ENCODE assay signal across 18 cellular contexts in genomic region chr2:218881744-218882462, GRCh38. TPM values are rescaled to one million over a fixed set of nuclear protein-coding genes. Genes with fewer than 3 reads are reported as not detected.
DNase-seq lines count a peak whose midpoint lies in the region; ATAC-seq, FAIRE-seq and TF ChIP-seq lines count a peak whose summit lies in the region.
"Had no signal": no experiment of that assay in that cellular context is flagged by ENCODE, and none has a peak within 500 bp of the region (broad histone marks: within the 10 kb centered on the region; RNA-seq: fewer than 3 reads in every experiment).

No MANE protein-coding gene starts in this region.

- intact Hi-C loops in head of caudate nucleus (cut with DNase I) = loop anchor here (10.0 kb wide), 1 partner anchor 273 kb away; no protein-coding TSS in a partner anchor

- TF ChIP-seq CTCF in astrocyte (IDR thresholded peaks at IDR 0.05; ENCODE audit: insufficient read depth, low read depth, low read length) = no peak

- H3K27ac Mint-ChIP-seq in IgD-negative memory B cell = peak overlapping the region; percentile 71 to 99 (median 78)
- peak overlapping the region; percentile 0 for H3K27ac Mint-ChIP-seq in astrocyte (ENCODE audit: unreplicated experiment)
- H3K27ac Mint-ChIP-seq in naive thymus-derived CD8-positive, alpha-beta T cell = peak overlapping the region in 7 of 10 donors; percentile 28 to 93 (median 76)

- no peak for ATAC-seq in naive thymus-derived CD8-positive, alpha-beta T cell
- ATAC-seq in GM21619 (IDR thresholded peaks at IDR 0.05; ENCODE audit: unreplicated experiment) = no peak

- H3K9me3 Mint-ChIP-seq in IgD-negative memory B cell (no peaks in the 10 kb centered on the region), astrocyte (ENCODE audit: unreplicated experiment) (peaks cover 3% of the 10 kb centered on the region)
- H3K9me3 Mint-ChIP-seq in naive thymus-derived CD8-positive, alpha-beta T cell = no peaks in the 10 kb centered on the region

- H3K4me2 ChIP-seq in astrocyte (ENCODE audit: low read length) = no peak overlapping the region

- H3K4me1 ChIP-seq in astrocyte (ENCODE audit: insufficient read depth, low read length) = no peaks in the 10 kb centered on the region

- POLR2A ChIA-PET in naive thymus-derived CD8-positive, alpha-beta T cell (lab: Charles Lee) = interaction anchor here (0.5 to 13.6 kb wide), 4 partner anchors 11 to 429 kb away, joined by 3 to 331 read pairs (median 4); no protein-coding TSS in a partner anchor

- peaks cover 22 to 55% (median 48%) of the 10 kb centered on the region in 3 donors for H3K4me1 Mint-ChIP-seq in IgD-negative memory B cell
- H3K4me1 Mint-ChIP-seq in astrocyte (ENCODE audit: low read depth, unreplicated experiment) = peaks cover 32% of the 10 kb centered on the region
- H3K4me1 Mint-ChIP-seq in naive thymus-derived CD8-positive, alpha-beta T cell = peaks cover 30 to 66% (median 58%) of the 10 kb centered on the region in 4 donors

- H3K9ac ChIP-seq in astrocyte (ENCODE audit: low read length) = no peak overlapping the region

- H2AFZ ChIP-seq in astrocyte (ENCODE audit: low read depth, low read length) = no peak overlapping the region

- H3K27me3 ChIP-seq in astrocyte (ENCODE audit: insufficient read depth, low read length) = peaks cover 80% of the 10 kb centered on the region

- H3K4me3 ChIP-seq in astrocyte (ENCODE audit: insufficient read depth, low read depth, low read length) = no peak overlapping the region
- H3K4me3 ChIP-seq: left ventricle myocardium inferior, sigmoid colon had no signal

- peak; percentile 64 for DNase-seq in DMS 273 treated with DMSO at 0.1 percent for 48 hours (lab: John Stamatoyannopoulos, UW)
- no peak for DNase-seq in astrocyte (ENCODE audit: low read depth)
- peak in 1 of 10 donors; percentile 53 for DNase-seq in naive thymus-derived CD8-positive, alpha-beta T cell
- no peak for DNase-seq in head of caudate nucleus
- DNase-seq in urothelium cell line (ENCODE audit: low spot score) = no peak
- DNase-seq in NCI-H748 (lab: John Stamatoyannopoulos, UW; ENCODE audit: unreplicated experiment) = no peak
- DNase-seq: activated CD8-positive, alpha-beta memory T cell treated with anti-CD3 and anti-CD28 coated beads, Interleukin-2, amount 50 U/mL, for 4 hours; hippocampal formation; left ventricle myocardium inferior; NCI-H2081; SHP77 treated with DMSO at 0.1 percent for 48 hours; sigmoid colon had no signal

- no peaks in the 10 kb centered on the region for H3K79me2 ChIP-seq in astrocyte (ENCODE audit: insufficient read depth, low read length)

- H3K4me3 Mint-ChIP-seq in IgD-negative memory B cell (peak overlapping the region; percentile 60 to 85 (median 76)), astrocyte (ENCODE audit: unreplicated experiment) (no peak overlapping the region)
- H3K4me3 Mint-ChIP-seq in naive thymus-derived CD8-positive, alpha-beta T cell = peak overlapping the region in 9 of 10 donors; percentile 22 to 94 (median 83)

- H3K36me3 ChIP-seq in astrocyte (ENCODE audit: insufficient read depth, low read length) = no peaks in the 10 kb centered on the region
- H3K36me3 ChIP-seq: left ventricle myocardium inferior, sigmoid colon had no signal

- FAIRE-seq in astrocyte (lab: Jason Lieb, UNC) = no peak
- FAIRE-seq in urothelium cell line (lab: Jason Lieb, UNC) = no peak
- FAIRE-seq: colon, G401.6 had no signal

- H3K27ac ChIP-seq in astrocyte (ENCODE audit: low read depth, low read length) = no peak overlapping the region
- H3K27ac ChIP-seq: left ventricle myocardium inferior, sigmoid colon had no signal

- H3K9me3 ChIP-seq in astrocyte (ENCODE audit: insufficient read depth, low read depth, low read length) = peaks cover 4% of the 10 kb centered on the region
- H3K9me3 ChIP-seq: left ventricle myocardium inferior, sigmoid colon had no signal

- H3K36me3 Mint-ChIP-seq in IgD-negative memory B cell (no peaks in the 10 kb centered on the region), astrocyte (ENCODE audit: low read depth, unreplicated experiment) (no peaks in the 10 kb centered on the region)
- H3K36me3 Mint-ChIP-seq in naive thymus-derived CD8-positive, alpha-beta T cell = no peaks in the 10 kb centered on the region

- H3K27me3 Mint-ChIP-seq in IgD-negative memory B cell = peaks cover 2% of the 10 kb centered on the region
- peaks cover 74% of the 10 kb centered on the region for H3K27me3 Mint-ChIP-seq in astrocyte (ENCODE audit: low read depth, unreplicated experiment)
- peaks cover 0 to 4% (median 0%) of the 10 kb centered on the region in 5 donors for H3K27me3 Mint-ChIP-seq in naive thymus-derived CD8-positive, alpha-beta T cell

- peaks cover 4% of the 10 kb centered on the region for H4K20me1 ChIP-seq in astrocyte (ENCODE audit: insufficient read depth, low read length)

RNA-seq across cellular contexts. Expression of gene WNT10A, which starts 1.3 kb away (rescaled TPM):
- polyA plus RNA-seq in IgD-negative memory B cell = 2.4 TPM
- total RNA-seq in astrocyte = 0.91 and 2.5 TPM in 2 replicates
- 1 to 10 TPM; 1.7 to 1.8 TPM for total RNA-seq in naive thymus-derived CD8-positive, alpha-beta T cell
- 1 to 10 TPM in 2 of 3 donors, under 1 TPM in 1; 0.53 to 1.2 (median 1.1) TPM for polyA plus RNA-seq in naive thymus-derived CD8-positive, alpha-beta T cell
- total RNA-seq: left ventricle myocardium inferior, sigmoid colon had no signal
- polyA plus RNA-seq: CD14-positive monocyte had no signal

RNA-seq across cellular contexts. Expression of gene WNT6, which starts 22.3 kb away (rescaled TPM):
- 0.86 TPM for polyA plus RNA-seq in IgD-negative memory B cell
- total RNA-seq in astrocyte = 1.3 and 2.6 TPM in 2 replicates
- not detected for total RNA-seq in naive thymus-derived CD8-positive, alpha-beta T cell
- polyA plus RNA-seq in naive thymus-derived CD8-positive, alpha-beta T cell = under 1 TPM in 1 of 3 donors, not detected in 2; 0.08 TPM
- total RNA-seq: esophagus mucosa had no signal

RNA-seq across cellular contexts. Expression of gene PRKAG3, which starts 50.3 kb away (rescaled TPM):
- not detected for polyA plus RNA-seq in IgD-negative memory B cell
- not detected in 2 replicates for total RNA-seq in astrocyte
- not detected for total RNA-seq in naive thymus-derived CD8-positive, alpha-beta T cell
- polyA plus RNA-seq in naive thymus-derived CD8-positive, alpha-beta T cell = not detected
- total RNA-seq: esophagus mucosa, sigmoid colon had no signal
- polyA plus RNA-seq: CD14-positive monocyte, sigmoid colon had no signal

Comparison
In these comparisons a context has a peak if more than half of its experiments do, and no peak if none do; other contexts are left out.
1. H3K27ac Mint-ChIP-seq: peak in every context shown above with its lines; median percentile 78 in IgD-negative memory B cell; 76 in naive thymus-derived CD8-positive, alpha-beta T cell; 0 in astrocyte.